In genomic region chr5:39159986-39160490, GRCh38 we compare ENCODE assay signal across 1 cellular context.
A peak's percentile ranks its signal among the peaks of the same experiment; 100 is the strongest.
TF ChIP-seq lines count a peak whose summit lies in the region.

No MANE protein-coding gene starts in this region.

TF ChIP-seq in K562, 482 proteins besides CTCF, POLR2A, EP300 and RAD21 (continued from another document):
- TF ChIP-seq HMGN3 (IDR thresholded peaks at IDR 0.05; ENCODE audit: borderline replicate concordance, extremely low read depth, insufficient read length, low read depth, low read length): no peak
- TF ChIP-seq HNRNPUL1 (IDR thresholded peaks at IDR 0.05; ENCODE audit: low read length): no peak
- no peak for TF ChIP-seq GABPA (tag; conservative IDR thresholded peaks at IDR 0.05; ENCODE audit: low read depth)
- no peak for TF ChIP-seq HNRNPH1 (optimal IDR thresholded peaks at IDR 0.05; ENCODE audit: low read depth, low read length)
- no peak for TF ChIP-seq SIN3A (IDR thresholded peaks at IDR 0.05; ENCODE audit: borderline replicate concordance in 2 of 2, control insufficient read depth in 1 of 2, low read depth in 2 of 2, low read length in 2 of 2)
- no peak for TF ChIP-seq ZNF584 (CRISPR knock-in tag; IDR thresholded peaks at IDR 0.05; ENCODE audit: low read depth)
- TF ChIP-seq TAF9B (IDR thresholded peaks at IDR 0.05; ENCODE audit: partially characterized antibody): no peak
- TF ChIP-seq ILK (tag; IDR thresholded peaks at IDR 0.05; ENCODE audit: borderline replicate concordance, low read depth): no peak
- TF ChIP-seq NR2F6 (CRISPR knock-in tag; IDR thresholded peaks at IDR 0.05): no peak
- TF ChIP-seq ZNF212 (CRISPR knock-in tag; IDR thresholded peaks at IDR 0.05): no peak
- no peak for TF ChIP-seq ZBTB34 (CRISPR knock-in tag; IDR thresholded peaks at IDR 0.05)
- no peak for TF ChIP-seq TBL1XR1 (IDR thresholded peaks at IDR 0.05; ENCODE audit: low read length in 2 of 2)
- TF ChIP-seq SMARCA5 (IDR thresholded peaks at IDR 0.05): no peak
- TF ChIP-seq ZNF224 (CRISPR knock-in tag; IDR thresholded peaks at IDR 0.05): no peak
- no peak for TF ChIP-seq ETS2 (tag; IDR thresholded peaks at IDR 0.05; ENCODE audit: borderline replicate concordance, poor library complexity, severe bottlenecking)
- TF ChIP-seq ZNF586 (CRISPR knock-in tag; conservative IDR thresholded peaks at IDR 0.05): no peak
- no peak for TF ChIP-seq SAFB2 (IDR thresholded peaks at IDR 0.05; ENCODE audit: borderline replicate concordance, low read depth, low read length, severe bottlenecking)
- no peak for TF ChIP-seq RERE (CRISPR knock-in tag; IDR thresholded peaks at IDR 0.05; ENCODE audit: borderline replicate concordance)
- TF ChIP-seq XRCC3 (IDR thresholded peaks at IDR 0.05): no peak
- 0 out of 4 replicates have a peak, but pooled peaks of 1 of the 2 experiments have one; percentile 5 for TF ChIP-seq MAZ (CRISPR knock-in tag; conservative IDR thresholded peaks at IDR 0.05 in 1 of 2, IDR thresholded peaks at IDR 0.05 in 1 of 2)
- TF ChIP-seq CLOCK (CRISPR knock-in tag; IDR thresholded peaks at IDR 0.05; ENCODE audit: borderline replicate concordance): 0 out of 2 replicates have a peak, but pooled peaks have one; percentile 28
- TF ChIP-seq KDM1A (IDR thresholded peaks at IDR 0.05): 0 out of 4 replicates have a peak, but pooled peaks of 1 of the 2 experiments have one; percentile 17
- TF ChIP-seq CSDE1 (IDR thresholded peaks at IDR 0.05): no peak
- TF ChIP-seq HMBOX1 (IDR thresholded peaks at IDR 0.05): no peak
- TF ChIP-seq RBM25 (IDR thresholded peaks at IDR 0.05; ENCODE audit: low read depth, low read length, severe bottlenecking): peak; percentile 78
- no peak for TF ChIP-seq SRSF3 (IDR thresholded peaks at IDR 0.05; ENCODE audit: insufficient read depth, low read length)
- TF ChIP-seq CHD4 (IDR thresholded peaks at IDR 0.05; ENCODE audit: insufficient read depth, insufficient replicate concordance, low read depth, low read length, poor library complexity, severe bottlenecking): peak; percentile 34
- no peak for TF ChIP-seq ZNF174 (CRISPR knock-in tag; IDR thresholded peaks at IDR 0.05)
- TF ChIP-seq ZNF766 (CRISPR knock-in tag; conservative IDR thresholded peaks at IDR 0.05): no peak
- no peak for TF ChIP-seq CBX8 (IDR thresholded peaks at IDR 0.05; ENCODE audit: borderline replicate concordance, extremely low read depth, low read depth, low read length, poor library complexity, severe bottlenecking)
- TF ChIP-seq MAX (CRISPR knock-in tag; IDR thresholded peaks at IDR 0.05): no peak
- 0 out of 2 replicates have a peak, but pooled peaks have one; percentile 41 for TF ChIP-seq ZNF311 (CRISPR knock-in tag; IDR thresholded peaks at IDR 0.05)
- no peak for TF ChIP-seq CBFA2T3 (IDR thresholded peaks at IDR 0.05)
- 0 out of 2 replicates have a peak, but pooled peaks have one; percentile 3 for TF ChIP-seq ZNF444 (CRISPR knock-in tag; IDR thresholded peaks at IDR 0.05)
- TF ChIP-seq ATF4 (CRISPR knock-in tag; IDR thresholded peaks at IDR 0.05): no peak
- TF ChIP-seq ZBTB12 (CRISPR knock-in tag; IDR thresholded peaks at IDR 0.05): no peak
- no peak for TF ChIP-seq IRF9 (tag; IDR thresholded peaks at IDR 0.05)
- no peak for TF ChIP-seq RBM34 (IDR thresholded peaks at IDR 0.05; ENCODE audit: borderline replicate concordance, insufficient read depth, low read length)
- peak; percentile 69; the same call in 1 of the 2 replicates for TF ChIP-seq BCOR (IDR thresholded peaks at IDR 0.05)
